In the genomic region with DNA sequence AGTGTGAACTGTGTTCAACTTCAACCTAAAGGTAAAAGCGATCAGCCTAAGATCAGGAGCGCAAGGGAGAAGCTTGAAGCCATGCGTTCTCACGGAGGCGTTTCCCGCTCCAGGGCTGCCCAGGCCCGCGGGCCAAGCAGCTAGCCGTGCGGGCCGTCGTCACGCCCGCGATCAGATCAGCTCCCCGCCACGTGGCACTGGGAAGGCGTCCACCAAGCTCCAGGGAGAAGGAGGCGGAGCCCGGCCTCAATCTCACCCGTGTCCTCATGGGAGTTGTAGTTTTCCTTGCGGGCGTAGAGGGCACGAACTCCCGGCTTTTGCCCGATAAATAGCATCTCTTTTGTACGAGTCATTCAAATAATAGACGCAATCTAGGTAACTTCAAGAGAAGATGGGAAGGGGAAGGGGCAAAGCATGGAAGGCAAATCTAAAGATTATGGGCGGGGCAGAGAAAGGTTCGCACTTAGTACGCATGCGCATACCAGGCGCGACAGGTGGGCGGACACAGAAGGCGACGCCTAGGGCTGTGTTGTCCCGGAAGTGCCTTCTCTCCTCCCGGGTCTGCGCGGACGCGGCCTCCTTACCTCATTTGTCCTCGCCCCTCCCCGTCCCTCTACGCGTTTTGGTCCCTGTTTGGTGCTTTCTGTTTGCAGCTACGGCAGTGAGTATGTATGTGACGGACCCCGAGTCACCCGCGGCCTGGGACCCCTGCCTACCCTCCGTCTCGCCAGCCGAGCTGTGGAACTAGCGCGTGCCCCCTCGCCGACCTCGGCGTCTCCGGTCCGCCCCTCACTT, we compare ENCODE assay signal across 8 cellular contexts.
DNase-seq lines count a peak whose midpoint lies in the region; ATAC-seq, FAIRE-seq and TF ChIP-seq lines count a peak whose summit lies in the region.

No MANE protein-coding gene starts in this region.

- peak overlapping the region; percentile 96 for H2AFZ ChIP-seq in OCI-LY3 (ENCODE audit: low read depth, low read length)

- H3K27me3 ChIP-seq in OCI-LY3 (ENCODE audit: low read depth, low read length) = no peaks in the 10 kb centered on the region

- peak; percentile 88 for ATAC-seq in GM21526 (IDR thresholded peaks at IDR 0.05; ENCODE audit: low FRiP score, unreplicated experiment)

- peaks cover 43% of the 10 kb centered on the region for H3K79me2 ChIP-seq in OCI-LY3 (ENCODE audit: low read length)

- peaks cover 6% of the 10 kb centered on the region; the same call in 1 of the 2 replicates for H4K20me1 ChIP-seq in OCI-LY3 (ENCODE audit: insufficient read depth, low read length)

- H3K9me3 ChIP-seq in OCI-LY3 (ENCODE audit: insufficient read depth, low read length) = no peaks in the 10 kb centered on the region; the same call in 1 of the 2 replicates

- H3K9ac ChIP-seq in OCI-LY3 (ENCODE audit: low read length) = peak overlapping the region; percentile 88

- H3K36me3 ChIP-seq in OCI-LY3 (replicated peaks; ENCODE audit: low read depth, low read length) = peaks cover 4% of the 10 kb centered on the region

- no peak for FAIRE-seq in D721Med (lab: Jason Lieb, UNC)

- TF ChIP-seq CTCF in D721Med (IDR thresholded peaks at IDR 0.05; ENCODE audit: insufficient read depth, missing control alignments) (no peak), OCI-LY3 (IDR thresholded peaks at IDR 0.05; ENCODE audit: low read depth, low read length) (no peak)

- peaks cover 17% of the 10 kb centered on the region for H3K4me1 ChIP-seq in OCI-LY3 (ENCODE audit: low read length)

- DNase-seq in D721Med (ENCODE audit: insufficient read length, low spot score) (peak; percentile 46), HuH-7.5 (ENCODE audit: low spot score) (peak; percentile 86), activated T-cell treated with anti-CD3 and anti-CD28 coated beads for 24 hours (ENCODE audit: low read depth) (peak; percentile 88), epidermal melanocyte (ENCODE audit: insufficient read length, low spot score) (peak; percentile 73), midbrain (lab: John Stamatoyannopoulos, UW) (peak; percentile 97)
- peak; percentile 84 to 89 for DNase-seq in stimulated activated CD8-positive, alpha-beta memory T cell treated with anti-CD3 and anti-CD28 coated beads, Interleukin-15, amount 100 ng/mL, for 48 hours (ENCODE audit: low read depth in 2 of 2)

- peak overlapping the region; percentile 88 for H3K4me2 ChIP-seq in OCI-LY3 (ENCODE audit: low read length)

- peak overlapping the region; percentile 95 for H3K4me3 ChIP-seq in OCI-LY3 (ENCODE audit: low read length)

- H3K27ac ChIP-seq in OCI-LY3 (ENCODE audit: low read length) = peak overlapping the region; percentile 58

Comparison
In these comparisons a context has a peak if more than half of its experiments do, and no peak if none do; other contexts are left out.
1. Peak in every context shown above with its lines: DNase-seq, ATAC-seq, H3K4me3 ChIP-seq and H3K27ac ChIP-seq.
2. DNase-seq: peak in every context shown above with its lines; median percentile 97 in midbrain; 88 in activated T-cell treated with anti-CD3 and anti-CD28 coated beads for 24 hours; 86 in stimulated activated CD8-positive, alpha-beta memory T cell treated with anti-CD3 and anti-CD28 coated beads, Interleukin-15, amount 100 ng/mL, for 48 hours; 86 in HuH-7.5; 73 in epidermal melanocyte; 46 in D721Med.